Comparison of ENCODE assay signal across 1 cellular context in genomic region chr15:100849021-100849831, GRCh38.
TF ChIP-seq lines count a peak whose summit lies in the region.

No MANE protein-coding gene starts in this region.

TF ChIP-seq in HepG2, 621 proteins besides CTCF, POLR2A, EP300 and RAD21 (continued from another document):
- TF ChIP-seq LRRFIP1 (CRISPR knock-in tag; conservative IDR thresholded peaks at IDR 0.05) (no peak), SRSF4 (IDR thresholded peaks at IDR 0.05; ENCODE audit: low read depth, low read length, poor library complexity, severe bottlenecking) (no peak), CENPBD1 (CRISPR knock-in tag; IDR thresholded peaks at IDR 0.05; ENCODE audit: borderline replicate concordance, low read depth) (no peak), TAF15 (IDR thresholded peaks at IDR 0.05; ENCODE audit: low read depth, low read length, poor library complexity, severe bottlenecking) (no peak), SIX4 (CRISPR knock-in tag; IDR thresholded peaks at IDR 0.05) (no peak)
